In genomic region chr5:176996780-176997179, GRCh38 we compare ENCODE assay signal across 14 cellular contexts. TPM values are rescaled to one million over a fixed set of nuclear protein-coding genes. Genes with fewer than 3 reads are reported as not detected.
DNase-seq lines count a peak whose midpoint lies in the region; ATAC-seq and TF ChIP-seq lines count a peak whose summit lies in the region.
"Had no signal": no experiment of that assay in that cellular context is flagged by ENCODE, and none has a peak within 500 bp of the region (broad histone marks: within the 10 kb centered on the region; RNA-seq: fewer than 3 reads in every experiment).

No MANE protein-coding gene starts in this region.

- H3K4me2 ChIP-seq in mesenchymal stem cell (ENCODE audit: low read length, poor library complexity, severe bottlenecking), result no peak overlapping the region

- CTCF ChIA-PET in activated CD4-positive, alpha-beta memory T cell treated with anti-CD3 and anti-CD28 coated beads for 36 hours (lab: Charles Lee), result interaction anchor here (2.0 kb wide), 1 partner anchor 9 kb away, joined by 15 read pairs; the partner anchor contains the start of gene UIMC1

- H3K4me1 ChIP-seq in mesenchymal stem cell (ENCODE audit: control insufficient read depth, insufficient read depth, low read depth, low read length), result peaks cover 2% of the 10 kb centered on the region

- POLR2A ChIA-PET in activated CD4-positive, alpha-beta memory T cell treated with anti-CD3 and anti-CD28 coated beads for 36 hours (lab: Charles Lee), result interaction anchor here (0.7 to 1.0 kb wide), 3 partner anchors 9 to 454 kb away, joined by 3 to 8 read pairs (median 5); no protein-coding TSS in a partner anchor

- intact Hi-C loops in CD14-positive monocyte (cut with micrococcal nuclease), result loop anchor here in 1 of 2 donors (5.0 kb wide), 1 partner anchor 99 kb away; the partner anchor contains the start of gene HK3
- intact Hi-C loops in activated CD4-positive, alpha-beta memory T cell treated with anti-CD3 and anti-CD28 coated beads for 36 hours (cut with micrococcal nuclease), result loop anchor here (1.0 to 5.0 kb wide), 2 partner anchors 29 to 94 kb away; no protein-coding TSS in a partner anchor

- H3K18ac ChIP-seq in mesenchymal stem cell (ENCODE audit: low read depth in 1 of 2, low read length in 2 of 2), result no peak overlapping the region

- H3K9me3 Mint-ChIP-seq in CD14-positive monocyte (peaks cover 0 to 2% (median 0%) of the 10 kb centered on the region in 7 donors), HFFc6 (no peaks in the 10 kb centered on the region)
- peaks cover 6% of the 10 kb centered on the region for H3K9me3 Mint-ChIP-seq in activated CD4-positive, alpha-beta memory T cell treated with anti-CD3 and anti-CD28 coated beads for 36 hours
- H3K9me3 Mint-ChIP-seq: central memory CD8-positive, alpha-beta T cell had no signal

- no peak overlapping the region for H2BK120ac ChIP-seq in mesenchymal stem cell (ENCODE audit: low read depth, low read length)

- H2AK5ac ChIP-seq in mesenchymal stem cell (ENCODE audit: low read length, severe bottlenecking), result no peak overlapping the region

- no peak overlapping the region for H3K14ac ChIP-seq in mesenchymal stem cell (ENCODE audit: low read length in 2 of 2)

- no peak overlapping the region for H2BK15ac ChIP-seq in mesenchymal stem cell (ENCODE audit: low read depth, poor library complexity, severe bottlenecking)

- H3K4ac ChIP-seq in mesenchymal stem cell (ENCODE audit: low read depth in 1 of 2, low read length in 2 of 2), result no peak overlapping the region

- TF ChIP-seq CTCF in CD14-positive monocyte (IDR thresholded peaks at IDR 0.05), result no peak
- TF ChIP-seq CTCF in HFFc6 (IDR thresholded peaks at IDR 0.05), result no peak

- H3K79me1 ChIP-seq in mesenchymal stem cell (replicated peaks; ENCODE audit: low read length, poor library complexity, severe bottlenecking), result no peaks in the 10 kb centered on the region

- H3K36me3 Mint-ChIP-seq in CD14-positive monocyte (peaks cover 15 to 27% of the 10 kb centered on the region in 2 donors), HFFc6 (ENCODE audit: low read depth) (peaks cover 4% of the 10 kb centered on the region; the same call in 1 of the 2 replicates)
- H3K36me3 Mint-ChIP-seq in activated CD4-positive, alpha-beta memory T cell treated with anti-CD3 and anti-CD28 coated beads for 36 hours, result peaks cover 24% of the 10 kb centered on the region

- DNase-seq in CD14-positive monocyte (ENCODE audit: low spot score) (no peak), HFFc6 (no peak), mesenchymal stem cell (no peak), DMS 273 treated with DMSO at 0.1 percent for 48 hours (lab: John Stamatoyannopoulos, UW) (no peak)
- no peak for DNase-seq in activated CD4-positive, alpha-beta memory T cell treated with anti-CD3 and anti-CD28 coated beads for 36 hours
- no peak for DNase-seq in activated effector memory CD4-positive, alpha-beta T cell treated with Interleukin-2 at 50 U/mL for 16 hours
- DNase-seq: activated T-cell treated with anti-CD3 and anti-CD28 coated beads for 4 hours; H7; naive thymus-derived CD8-positive, alpha-beta T cell; NCI-H2081 treated with DMSO at 0.1 percent for 48 hours; stimulated activated CD4-positive, alpha-beta T cell treated with anti-CD3 and anti-CD28 coated beads, Interleukin-12 subunit alpha, Interleukin-12 subunit beta, amount 100 ng/mL, for 4 hours had no signal

- no peak overlapping the region for H2AFZ ChIP-seq in mesenchymal stem cell (ENCODE audit: low read depth, low read length)

- H4K91ac ChIP-seq in mesenchymal stem cell (ENCODE audit: low read length), result no peak overlapping the region

- no peak overlapping the region for H2BK5ac ChIP-seq in mesenchymal stem cell (ENCODE audit: low read depth, low read length, poor library complexity, severe bottlenecking)

- peak overlapping the region; percentile 25 for H3K27ac ChIP-seq in mesenchymal stem cell (ENCODE audit: low read length, poor library complexity, severe bottlenecking)

- 98% methylated on average over 5 of the region's 5 CpGs for WGBS in mesenchymal stem cell

- H3K9me3 ChIP-seq in mesenchymal stem cell (ENCODE audit: control insufficient read depth, low read length), result no peaks in the 10 kb centered on the region

- H3K23ac ChIP-seq in mesenchymal stem cell (ENCODE audit: low read length in 2 of 2), result no peak overlapping the region

- no peak overlapping the region for H3K9ac ChIP-seq in mesenchymal stem cell (ENCODE audit: low read length)

- ATAC-seq in HG02938 (IDR thresholded peaks at IDR 0.05; ENCODE audit: unreplicated experiment) (no peak), GM18517 (IDR thresholded peaks at IDR 0.05; ENCODE audit: unreplicated experiment) (no peak)
- ATAC-seq: naive thymus-derived CD8-positive, alpha-beta T cell had no signal

- H4K8ac ChIP-seq in mesenchymal stem cell (ENCODE audit: low read length), result no peak overlapping the region

- no peaks in the 10 kb centered on the region for H3K27me3 ChIP-seq in mesenchymal stem cell (ENCODE audit: control insufficient read depth in 1 of 2, insufficient read depth in 1 of 2, low read length in 2 of 2)

- peak overlapping the region; percentile 93 to 100 (median 99) for H3K27ac Mint-ChIP-seq in CD14-positive monocyte
- H3K27ac Mint-ChIP-seq in HFFc6, result peak overlapping the region; percentile 74
- H3K27ac Mint-ChIP-seq in activated CD4-positive, alpha-beta memory T cell treated with anti-CD3 and anti-CD28 coated beads for 36 hours, result peak overlapping the region; percentile 73

- H3K4me3 Mint-ChIP-seq in CD14-positive monocyte (no peak overlapping the region), HFFc6 (peak overlapping the region; percentile 44)
- H3K4me3 Mint-ChIP-seq in activated CD4-positive, alpha-beta memory T cell treated with anti-CD3 and anti-CD28 coated beads for 36 hours, result no peak overlapping the region
- H3K4me3 Mint-ChIP-seq: central memory CD8-positive, alpha-beta T cell had no signal

- H3K4me1 Mint-ChIP-seq in CD14-positive monocyte, result peaks cover 76% of the 10 kb centered on the region
- H3K4me1 Mint-ChIP-seq in HFFc6 (ENCODE audit: low read depth), result peaks cover 43% of the 10 kb centered on the region
- H3K4me1 Mint-ChIP-seq in activated CD4-positive, alpha-beta memory T cell treated with anti-CD3 and anti-CD28 coated beads for 36 hours (ENCODE audit: low read depth), result peaks cover 51% of the 10 kb centered on the region

- H3K36me3 ChIP-seq in mesenchymal stem cell (ENCODE audit: control insufficient read depth in 1 of 2, insufficient read depth in 2 of 2, low read depth in 1 of 2, low read length in 2 of 2), result no peaks in the 10 kb centered on the region

- H3K4me3 ChIP-seq in mesenchymal stem cell (ENCODE audit: insufficient read depth in 1 of 2, low read depth in 1 of 2, low read length in 2 of 2), result no peak overlapping the region

- H3K27me3 Mint-ChIP-seq in CD14-positive monocyte (ENCODE audit: low read depth in 3 of 3) (peaks cover 0 to 3% (median 0%) of the 10 kb centered on the region in 3 donors), HFFc6 (ENCODE audit: insufficient read depth) (peaks cover 2% of the 10 kb centered on the region; the same call in 1 of the 2 replicates)
- no peaks in the 10 kb centered on the region for H3K27me3 Mint-ChIP-seq in activated CD4-positive, alpha-beta memory T cell treated with anti-CD3 and anti-CD28 coated beads for 36 hours
- H3K27me3 Mint-ChIP-seq: central memory CD8-positive, alpha-beta T cell; naive thymus-derived CD8-positive, alpha-beta T cell had no signal

- H2BK12ac ChIP-seq in mesenchymal stem cell (ENCODE audit: low read length in 2 of 2), result no peak overlapping the region

RNA-seq across cellular contexts. Expression of gene UIMC1, which starts 9.8 kb away (rescaled TPM):
- 10 to 100 TPM; 14.8 to 19.1 TPM for polyA plus RNA-seq in CD14-positive monocyte
- 10 to 100 TPM; 19.8 to 34.4 (median 23.6) TPM for total RNA-seq in HFFc6 (2021; fragmentation: NEBNext Ultra II Directional; extraction: Animal tissue kit (Norgen Biotek cat#: 25700))
- total RNA-seq in activated CD4-positive, alpha-beta memory T cell treated with anti-CD3 and anti-CD28 coated beads for 36 hours, result 10 to 100 TPM; 52.9 to 53.5 TPM
- polyA plus RNA-seq in mesenchymal stem cell (2013, experiment 1 of 2), result 16.5 TPM
- polyA plus RNA-seq in mesenchymal stem cell (2013, experiment 2 of 2), result 17.8 TPM

RNA-seq across cellular contexts. Expression of gene ZNF346, which starts 25.7 kb away (rescaled TPM):
- polyA plus RNA-seq in CD14-positive monocyte, result 1 to 10 TPM; 6.0 to 6.4 TPM
- 10 to 100 TPM; 11.2 to 15.1 (median 12.0) TPM for total RNA-seq in HFFc6 (2021; fragmentation: NEBNext Ultra II Directional; extraction: Animal tissue kit (Norgen Biotek cat#: 25700))
- 10 to 100 TPM; 12.7 to 15.6 TPM for total RNA-seq in activated CD4-positive, alpha-beta memory T cell treated with anti-CD3 and anti-CD28 coated beads for 36 hours
- polyA plus RNA-seq in mesenchymal stem cell (2013, experiment 1 of 2), result 8.8 TPM
- 9.3 TPM for polyA plus RNA-seq in mesenchymal stem cell (2013, experiment 2 of 2)
